In genomic region chr13:51734786-51735185, GRCh38 we compare ENCODE assay signal across 15 cellular contexts.
DNase-seq lines count a peak whose midpoint lies in the region; ATAC-seq and TF ChIP-seq lines count a peak whose summit lies in the region.
"Had no signal": no experiment of that assay in that cellular context is flagged by ENCODE, and none has a peak within 500 bp of the region (broad histone marks: within the 10 kb centered on the region; RNA-seq: fewer than 3 reads in every experiment).

No MANE protein-coding gene starts in this region.

- ATAC-seq in HG03442 (IDR thresholded peaks at IDR 0.05; ENCODE audit: unreplicated experiment), result no peak
- ATAC-seq: GM12878, HCT116 had no signal

- TF ChIP-seq CTCF in GM10266 (IDR thresholded peaks at IDR 0.05; ENCODE audit: control insufficient read depth, insufficient read depth, low read depth, missing control alignments), result no peak

- DNase-seq in EH (ENCODE audit: low read depth) (peak; percentile 77), M059J (ENCODE audit: low read depth) (peak; percentile 65), hepatic stellate cell (ENCODE audit: low spot score) (peak; percentile 23), renal cortical epithelial cell (ENCODE audit: low read depth) (peak; percentile 26), GM10266 (ENCODE audit: extremely low spot score) (no peak), GDM1 (lab: John Stamatoyannopoulos, UW) (no peak)
- DNase-seq: ACHN; CD8-positive, alpha-beta memory T cell; KG1; NCI-H1105; NCI-H1694 treated with DMSO at 0.1 percent for 48 hours; PC-9 had no signal

Comparison
In these comparisons a context has a peak if more than half of its experiments do, and no peak if none do; other contexts are left out.
1. DNase-seq: peak in EH (single experiment), M059J (single experiment), hepatic stellate cell (single experiment) and renal cortical epithelial cell (single experiment); none in GM10266 (single experiment) and GDM1 (single experiment).